16 cellular contexts compared by ENCODE assay signal in genomic region chr1:103267271-103267670, GRCh38.
DNase-seq lines count a peak whose midpoint lies in the region; ATAC-seq, FAIRE-seq and TF ChIP-seq lines count a peak whose summit lies in the region.
"Had no signal": no experiment of that assay in that cellular context is flagged by ENCODE, and none has a peak within 500 bp of the region (broad histone marks: within the 10 kb centered on the region; RNA-seq: fewer than 3 reads in every experiment).

No MANE protein-coding gene starts in this region.

- H3K4me1 ChIP-seq in astrocyte (ENCODE audit: insufficient read depth, low read length) = peaks cover 17% of the 10 kb centered on the region
- H3K4me1 ChIP-seq in osteoblast (ENCODE audit: insufficient read depth, low read length) = peaks cover 14% of the 10 kb centered on the region
- H3K4me1 ChIP-seq: BLaER1 treated with 17β-estradiol and CSF1 and Interleukin-3, amounts not matched to agents 10 nM and 100 nM had no signal

- H3K27ac ChIP-seq in astrocyte (ENCODE audit: low read depth, low read length) (peak overlapping the region; percentile 1), osteoblast (ENCODE audit: low read depth, low read length) (no peak overlapping the region)
- H3K27ac ChIP-seq: BLaER1 treated with 17β-estradiol and CSF1 and Interleukin-3, amounts not matched to agents 10 nM and 100 nM had no signal

- H3K4me3 ChIP-seq in astrocyte (ENCODE audit: insufficient read depth, low read depth, low read length) (no peak overlapping the region), osteoblast (ENCODE audit: insufficient read depth, low read length) (no peak overlapping the region)
- H3K4me3 ChIP-seq: BLaER1 treated with 17β-estradiol and CSF1 and Interleukin-3, amounts not matched to agents 10 nM and 100 nM had no signal

- H3K4me3 Mint-ChIP-seq in HFFc6 (no peak overlapping the region), astrocyte (ENCODE audit: unreplicated experiment) (no peak overlapping the region)
- H3K4me3 Mint-ChIP-seq: CD4-positive, CD25-positive, alpha-beta regulatory T cell had no signal

- H3K36me3 ChIP-seq in astrocyte (ENCODE audit: insufficient read depth, low read length) = no peaks in the 10 kb centered on the region
- H3K36me3 ChIP-seq in osteoblast (ENCODE audit: insufficient read depth, low read length) = no peaks in the 10 kb centered on the region
- H3K36me3 ChIP-seq: BLaER1 treated with 17β-estradiol and CSF1 and Interleukin-3, amounts not matched to agents 10 nM and 100 nM had no signal

- H3K79me2 ChIP-seq in astrocyte (ENCODE audit: insufficient read depth, low read length) (no peaks in the 10 kb centered on the region), osteoblast (ENCODE audit: insufficient read depth, low read length) (no peaks in the 10 kb centered on the region)

- H3K9me3 ChIP-seq in astrocyte (ENCODE audit: insufficient read depth, low read depth, low read length) (no peaks in the 10 kb centered on the region), osteoblast (ENCODE audit: low read depth, low read length) (no peaks in the 10 kb centered on the region)
- H3K9me3 ChIP-seq: BLaER1 treated with 17β-estradiol and CSF1 and Interleukin-3, amounts not matched to agents 10 nM and 100 nM had no signal

- H3K9me3 Mint-ChIP-seq in HFFc6 (no peaks in the 10 kb centered on the region), astrocyte (ENCODE audit: unreplicated experiment) (peaks cover 6% of the 10 kb centered on the region)

- ATAC-seq in GM21526 (IDR thresholded peaks at IDR 0.05; ENCODE audit: low FRiP score, unreplicated experiment) = no peak
- no peak for ATAC-seq in HG03460 (IDR thresholded peaks at IDR 0.05; ENCODE audit: unreplicated experiment)

- no peaks in the 10 kb centered on the region for H4K20me1 ChIP-seq in astrocyte (ENCODE audit: insufficient read depth, low read length)
- H4K20me1 ChIP-seq in osteoblast (ENCODE audit: insufficient read depth, low read length) = no peaks in the 10 kb centered on the region
- H4K20me1 ChIP-seq: BLaER1 treated with 17β-estradiol and CSF1 and Interleukin-3, amounts not matched to agents 10 nM and 100 nM had no signal

- H3K4me2 ChIP-seq in astrocyte (ENCODE audit: low read length) (no peak overlapping the region), osteoblast (ENCODE audit: insufficient read depth, low read length) (no peak overlapping the region)
- H3K4me2 ChIP-seq: BLaER1 treated with 17β-estradiol and CSF1 and Interleukin-3, amounts not matched to agents 10 nM and 100 nM had no signal

- no peaks in the 10 kb centered on the region for H3K27me3 ChIP-seq in astrocyte (ENCODE audit: insufficient read depth, low read length)
- no peaks in the 10 kb centered on the region for H3K27me3 ChIP-seq in osteoblast (ENCODE audit: insufficient read depth, low read length)
- H3K27me3 ChIP-seq: BLaER1 treated with 17β-estradiol and CSF1 and Interleukin-3, amounts not matched to agents 10 nM and 100 nM had no signal

- peak overlapping the region; percentile 87 for H3K27ac Mint-ChIP-seq in HFFc6
- H3K27ac Mint-ChIP-seq in astrocyte (ENCODE audit: unreplicated experiment) = peak overlapping the region; percentile 72
- H3K27ac Mint-ChIP-seq: CD4-positive, CD25-positive, alpha-beta regulatory T cell had no signal

- no peak overlapping the region for H3K9ac ChIP-seq in astrocyte (ENCODE audit: low read length)
- H3K9ac ChIP-seq: BLaER1 treated with 17β-estradiol and CSF1 and Interleukin-3, amounts not matched to agents 10 nM and 100 nM had no signal

- TF ChIP-seq CTCF in HFFc6 (IDR thresholded peaks at IDR 0.05) = no peak
- TF ChIP-seq CTCF in astrocyte (IDR thresholded peaks at IDR 0.05; ENCODE audit: insufficient read depth, low read depth, low read length) = no peak
- TF ChIP-seq CTCF in osteoblast (IDR thresholded peaks at IDR 0.05; ENCODE audit: extremely low read depth, low read depth, low read length) = no peak

- DNase-seq in EH (ENCODE audit: low read depth) (peak; percentile 63), HFFc6 (peak; percentile 65), astrocyte (ENCODE audit: low read depth) (peak; percentile 54), osteoblast (ENCODE audit: insufficient read length, low spot score, missing footprints) (peak; percentile 22), NCI-H2196 treated with DMSO at 0.1 percent for 48 hours (lab: John Stamatoyannopoulos, UW; ENCODE audit: unreplicated experiment) (no peak), COR-L47 (lab: John Stamatoyannopoulos, UW) (no peak)
- DNase-seq: 8988T; Calu3; CD4-positive, CD25-positive, alpha-beta regulatory T cell; DMS 273 treated with DMSO at 0.1 percent for 48 hours; H7 had no signal

- H2AFZ ChIP-seq in astrocyte (ENCODE audit: low read depth, low read length) (no peak overlapping the region), osteoblast (ENCODE audit: low read length) (no peak overlapping the region)

- FAIRE-seq in astrocyte (lab: Jason Lieb, UNC) = no peak
- FAIRE-seq: G401.6, GM12892 had no signal

- H3K27me3 Mint-ChIP-seq in HFFc6 (ENCODE audit: insufficient read depth) (peaks cover 2% of the 10 kb centered on the region; the same call in 1 of the 2 replicates), astrocyte (ENCODE audit: low read depth, unreplicated experiment) (no peaks in the 10 kb centered on the region)
- H3K27me3 Mint-ChIP-seq: CD4-positive, CD25-positive, alpha-beta regulatory T cell had no signal

- H3K36me3 Mint-ChIP-seq in HFFc6 (ENCODE audit: low read depth) = peaks cover 8% of the 10 kb centered on the region
- H3K36me3 Mint-ChIP-seq in astrocyte (ENCODE audit: low read depth, unreplicated experiment) = no peaks in the 10 kb centered on the region
- H3K36me3 Mint-ChIP-seq: CD4-positive, CD25-positive, alpha-beta regulatory T cell had no signal

- peaks cover 59% of the 10 kb centered on the region for H3K4me1 Mint-ChIP-seq in HFFc6 (ENCODE audit: low read depth)
- peaks cover 32% of the 10 kb centered on the region for H3K4me1 Mint-ChIP-seq in astrocyte (ENCODE audit: low read depth, unreplicated experiment)
- H3K4me1 Mint-ChIP-seq: CD4-positive, CD25-positive, alpha-beta regulatory T cell had no signal

Comparison
In these comparisons a context has a peak if more than half of its experiments do, and no peak if none do; other contexts are left out.
1. DNase-seq: peak in EH (single experiment), HFFc6 (single experiment), astrocyte (single experiment) and osteoblast (single experiment); none in NCI-H2196 treated with DMSO at 0.1 percent for 48 hours (single experiment) and COR-L47 (single experiment).